ENCODE assay signal across 24 cellular contexts in genomic region chr10:12559578-12560178, GRCh38.
DNase-seq lines count a peak whose midpoint lies in the region; ATAC-seq and TF ChIP-seq lines count a peak whose summit lies in the region.
"Had no signal": no experiment of that assay in that cellular context is flagged by ENCODE, and none has a peak within 500 bp of the region (broad histone marks: within the 10 kb centered on the region; RNA-seq: fewer than 3 reads in every experiment).

No MANE protein-coding gene starts in this region.

- no peaks in the 10 kb centered on the region for H3K79me1 ChIP-seq in mesendoderm (ENCODE audit: low read length)

- H3K4ac ChIP-seq in mesendoderm (ENCODE audit: low read depth, low read length): no peak overlapping the region

- peaks cover 79% of the 10 kb centered on the region for H3K4me1 Mint-ChIP-seq in activated B cell treated with CpG ODN at 0.5 μM for 24 hours

- POLR2A ChIA-PET in activated B cell treated with CpG ODN at 0.5 μM for 24 hours (lab: Charles Lee): no interaction called here

- DNase-seq in right cardiac atrium (no peak), cardiac septum (ENCODE audit: low spot score) (no peak), activated B cell treated with CpG ODN at 0.5 μM for 24 hours (no peak), mesendoderm (peak; percentile 18), occipital lobe (lab: John Stamatoyannopoulos, UW) (no peak), DMS53 treated with DMSO at 0.1 percent for 48 hours (lab: John Stamatoyannopoulos, UW; ENCODE audit: unreplicated experiment) (no peak), EL (no peak)
- DNase-seq: activated CD4-positive, alpha-beta T cell treated with anti-CD3 and anti-CD28 coated beads, Interleukin-2, amount 50 U/mL, for 1 hour; activated CD4-positive, CD25-positive, alpha-beta regulatory T cell; activated CD8-positive, alpha-beta memory T cell treated with anti-CD3 and anti-CD28 coated beads, Interleukin-2, amount 10 ng/mL, durations not matched to agents 7 days and 5 days; activated gamma-delta T cell; activated T-cell treated with anti-CD3 and anti-CD28 coated beads, Interleukin-2, amount 50 U/mL, for 4 hours; CD4-positive, CD25-positive, alpha-beta regulatory T cell; cerebellar nuclear complex; KBM-7; mammary epithelial cell; NCI-H1930; NCI-H446; stimulated activated naive CD4-positive, alpha-beta T cell had no signal

- peak overlapping the region; percentile 51 for H3K27ac Mint-ChIP-seq in activated B cell treated with CpG ODN at 0.5 μM for 24 hours
- H3K27ac Mint-ChIP-seq: activated CD8-positive, alpha-beta memory T cell treated with anti-CD3 and anti-CD28 coated beads, Interleukin-2, amount 10 ng/mL, durations not matched to agents 7 days and 5 days; nephron had no signal

- H3K27me3 Mint-ChIP-seq in activated B cell treated with CpG ODN at 0.5 μM for 24 hours: no peaks in the 10 kb centered on the region
- H3K27me3 Mint-ChIP-seq: activated CD8-positive, alpha-beta memory T cell treated with anti-CD3 and anti-CD28 coated beads, Interleukin-2, amount 10 ng/mL, durations not matched to agents 7 days and 5 days; CD4-positive, CD25-positive, alpha-beta regulatory T cell had no signal

- 68% methylated on average over 11 of the region's 11 CpGs for WGBS in right cardiac atrium
- no CpG with 5 or more reads among the region's 11 CpGs for WGBS in mesendoderm (ENCODE audit: extremely low coverage, insufficient coverage, low lambda C conversion rate)

- H3K56ac ChIP-seq in mesendoderm (ENCODE audit: low read length): no peak overlapping the region

- H2BK5ac ChIP-seq in mesendoderm (ENCODE audit: low read length): no peak overlapping the region

- peaks cover 31% of the 10 kb centered on the region for H3K36me3 Mint-ChIP-seq in activated B cell treated with CpG ODN at 0.5 μM for 24 hours (ENCODE audit: low read depth)
- H3K36me3 Mint-ChIP-seq: activated CD8-positive, alpha-beta memory T cell treated with anti-CD3 and anti-CD28 coated beads, Interleukin-2, amount 10 ng/mL, durations not matched to agents 7 days and 5 days had no signal

- H3K23ac ChIP-seq in mesendoderm (ENCODE audit: low read length): no peak overlapping the region

- no peak overlapping the region for H3K27ac ChIP-seq in right cardiac atrium (ENCODE audit: low read length)
- H3K27ac ChIP-seq in mesendoderm (ENCODE audit: low read depth, low read length): no peak overlapping the region
- H3K27ac ChIP-seq: A549, hepatocyte had no signal

- peaks cover 6% of the 10 kb centered on the region for H3K4me1 ChIP-seq in right cardiac atrium (ENCODE audit: control insufficient read depth, insufficient read depth, low read length)
- no peaks in the 10 kb centered on the region for H3K4me1 ChIP-seq in mesendoderm (ENCODE audit: control insufficient read depth, low read depth, low read length)

- intact Hi-C loops in right cardiac atrium (cut with DNase I): no loop called here
- intact Hi-C loops in cardiac septum (cut with DNase I): no loop called here
- intact Hi-C loops in activated B cell treated with CpG ODN at 0.5 μM for 24 hours (cut with micrococcal nuclease): no loop called here

- H2BK15ac ChIP-seq in mesendoderm (replicated peaks; ENCODE audit: low read depth): no peak overlapping the region

- no peaks in the 10 kb centered on the region for H3K79me2 ChIP-seq in mesendoderm (ENCODE audit: control insufficient read depth, insufficient read depth, low read length)
- H3K79me2 ChIP-seq: hepatocyte had no signal

- peak; percentile 49 to 68 for ATAC-seq in right cardiac atrium
- no peak for ATAC-seq in activated B cell treated with CpG ODN at 0.5 μM for 24 hours (ENCODE audit: low read depth)
- no peak for ATAC-seq in HG03571 (IDR thresholded peaks at IDR 0.05; ENCODE audit: unreplicated experiment)
- ATAC-seq: A549; activated CD8-positive, alpha-beta memory T cell treated with anti-CD3 and anti-CD28 coated beads, Interleukin-2, amount 10 ng/mL, durations not matched to agents 7 days and 5 days; activated T-cell treated with anti-CD3 and anti-CD28 coated beads, Interleukin-2, amount 50 U/mL, for 4 hours; GM12878 had no signal

- CTCF ChIA-PET in activated B cell treated with CpG ODN at 0.5 μM for 24 hours (lab: Charles Lee): no interaction called here

- H3K9me3 Mint-ChIP-seq in activated B cell treated with CpG ODN at 0.5 μM for 24 hours: no peaks in the 10 kb centered on the region
- H3K9me3 Mint-ChIP-seq: activated T-cell treated with anti-CD3 and anti-CD28 coated beads, Interleukin-2, amount 50 U/mL, for 4 hours; CD4-positive, CD25-positive, alpha-beta regulatory T cell; nephron had no signal

- no peaks in the 10 kb centered on the region for H3K36me3 ChIP-seq in mesendoderm (ENCODE audit: control insufficient read depth, insufficient read depth, low read length)

- no peak overlapping the region for H3K18ac ChIP-seq in mesendoderm (ENCODE audit: low read length)

- H4K8ac ChIP-seq in mesendoderm (ENCODE audit: low read depth, low read length): no peak overlapping the region

- no peak overlapping the region for H3K4me2 ChIP-seq in mesendoderm (ENCODE audit: low read length)
- H3K4me2 ChIP-seq: A549, hepatocyte had no signal

- H4K5ac ChIP-seq in mesendoderm (ENCODE audit: low read length): no peak overlapping the region

- H3K9ac ChIP-seq in mesendoderm (ENCODE audit: low read length): no peak overlapping the region

- H3K4me3 ChIP-seq in right cardiac atrium (ENCODE audit: low read length): no peak overlapping the region
- no peak overlapping the region for H3K4me3 ChIP-seq in mesendoderm (ENCODE audit: low read length)
- H3K4me3 ChIP-seq: A549, GM12878, hepatocyte had no signal

- H3K9me3 ChIP-seq in right cardiac atrium (ENCODE audit: control insufficient read depth, low read length): no peaks in the 10 kb centered on the region
- H3K9me3 ChIP-seq: A549 had no signal

- no peak overlapping the region for H3K4me3 Mint-ChIP-seq in activated B cell treated with CpG ODN at 0.5 μM for 24 hours
- H3K4me3 Mint-ChIP-seq: activated CD8-positive, alpha-beta memory T cell treated with anti-CD3 and anti-CD28 coated beads, Interleukin-2, amount 10 ng/mL, durations not matched to agents 7 days and 5 days; activated T-cell treated with anti-CD3 and anti-CD28 coated beads, Interleukin-2, amount 50 U/mL, for 4 hours; CD4-positive, CD25-positive, alpha-beta regulatory T cell; nephron had no signal

- no peak for TF ChIP-seq CTCF in activated B cell treated with CpG ODN at 0.5 μM for 24 hours (IDR thresholded peaks at IDR 0.05)

- no peaks in the 10 kb centered on the region for H3K27me3 ChIP-seq in right cardiac atrium (ENCODE audit: control insufficient read depth, insufficient read depth)
- no peaks in the 10 kb centered on the region for H3K27me3 ChIP-seq in mesendoderm (ENCODE audit: insufficient read depth, low read length, poor library complexity)
- H3K27me3 ChIP-seq: hepatocyte had no signal

- H2AK5ac ChIP-seq in mesendoderm (ENCODE audit: low read length): no peak overlapping the region

- H2BK120ac ChIP-seq in mesendoderm (ENCODE audit: low read depth, low read length): no peak overlapping the region

Comparison
In these comparisons a context has a peak if more than half of its experiments do, and no peak if none do; other contexts are left out.
1. ATAC-seq: peak in right cardiac atrium (2 of 2); none in activated B cell treated with CpG ODN at 0.5 μM for 24 hours (single experiment) and HG03571 (single experiment).